ENCODE assay signal across 26 cellular contexts in genomic region chr6:41228088-41228487, GRCh38. TPM values are rescaled to one million over a fixed set of nuclear protein-coding genes. Genes with fewer than 3 reads are reported as not detected.
A peak's percentile ranks its signal among the peaks of the same experiment; 100 is the strongest.
DNase-seq lines count a peak whose midpoint lies in the region; ATAC-seq and TF ChIP-seq lines count a peak whose summit lies in the region.
"Had no signal": no experiment of that assay in that cellular context is flagged by ENCODE, and none has a peak within 500 bp of the region (broad histone marks: within the 10 kb centered on the region; RNA-seq: fewer than 3 reads in every experiment).

TSS of gene TREML4 (plus strand) at chr6:41228349. CDS start at chr6:41228428, 79 bp downstream.

- peak within 1 kb of the TSS; percentile 43 for H3K4me3 ChIP-seq in neural cell (ENCODE audit: low read length)
- H3K4me3 ChIP-seq in endodermal cell (ENCODE audit: low read length): no peak within 1 kb of the TSS
- H3K4me3 ChIP-seq: ascending aorta, PC-9, transverse colon had no signal

- TF ChIP-seq RAD21 in neural cell (conservative IDR thresholded peaks at IDR 0.05): no peak

- H3K4me1 Mint-ChIP-seq in CD14-positive monocyte: peaks cover 22% of the 10 kb centered on the region
- peaks cover 6% of the 10 kb centered on the region for H3K4me1 Mint-ChIP-seq in endodermal cell

- TF ChIP-seq CTCF in CD14-positive monocyte (IDR thresholded peaks at IDR 0.05): no peak
- no peak for TF ChIP-seq CTCF in neural cell (IDR thresholded peaks at IDR 0.05; ENCODE audit: poor library complexity, severe bottlenecking)
- TF ChIP-seq CTCF in endodermal cell (conservative IDR thresholded peaks at IDR 0.05): no peak

- H3K27ac Mint-ChIP-seq in CD14-positive monocyte (peak within 1 kb of the TSS; percentile 85 to 96 (median 90)), endodermal cell (no peak within 1 kb of the TSS)

- no peaks in the 10 kb centered on the region for H3K79me2 ChIP-seq in neural cell (replicated peaks; ENCODE audit: insufficient read depth, low read length)

- H3K4me1 ChIP-seq in endodermal cell (ENCODE audit: control insufficient read depth, insufficient read depth, low read length): peaks cover 5% of the 10 kb centered on the region
- H3K4me1 ChIP-seq: ascending aorta, BE2C, transverse colon had no signal

- no peaks in the 10 kb centered on the region for H3F3A ChIP-seq in neural cell (ENCODE audit: insufficient read depth, low read length, poor library complexity, severe bottlenecking)

- H3K4me2 ChIP-seq in neural cell (ENCODE audit: low read length): peak within 1 kb of the TSS; percentile 48
- H3K4me2 ChIP-seq: PC-9 had no signal

- H3K4me3 Mint-ChIP-seq in CD14-positive monocyte: peak within 1 kb of the TSS in 1 of 2 donors; percentile 33
- no peak within 1 kb of the TSS for H3K4me3 Mint-ChIP-seq in endodermal cell
- H3K4me3 Mint-ChIP-seq: activated naive CD8-positive, alpha-beta T cell treated with anti-CD3 and anti-CD28 coated beads, Interleukin-2, amount 10 ng/mL, durations not matched to agents 7 days and 5 days had no signal

- no peaks in the 10 kb centered on the region for H3K27me3 ChIP-seq in neural cell (ENCODE audit: insufficient read depth, low read depth, low read length)
- peaks cover 8% of the 10 kb centered on the region for H3K27me3 ChIP-seq in endodermal cell (ENCODE audit: control insufficient read depth, insufficient read depth, low read length, poor library complexity, severe bottlenecking)
- H3K27me3 ChIP-seq: ascending aorta had no signal

- no peak within 1 kb of the TSS for H2AFZ ChIP-seq in neural cell (ENCODE audit: low read depth, low read length)
- H2AFZ ChIP-seq: PC-9 had no signal

- H3K9ac ChIP-seq in neural cell (ENCODE audit: low read length) (no peak within 1 kb of the TSS), endodermal cell (ENCODE audit: extremely low read depth, low read length, poor library complexity, severe bottlenecking) (no peak within 1 kb of the TSS)

- intact Hi-C loops in CD14-positive monocyte (cut with micrococcal nuclease): loop anchor here (5.0 kb wide), 3 partner anchors 41 to 89 kb away; no protein-coding TSS in a partner anchor

- no peaks in the 10 kb centered on the region for H3K9me3 ChIP-seq in neural cell (ENCODE audit: low read length)
- H3K9me3 ChIP-seq in endodermal cell (ENCODE audit: control insufficient read depth, low read length): no peaks in the 10 kb centered on the region
- H3K9me3 ChIP-seq: ascending aorta, BE2C, transverse colon had no signal

- peaks cover 0 to 3% (median 1%) of the 10 kb centered on the region in 7 donors for H3K9me3 Mint-ChIP-seq in CD14-positive monocyte
- no peaks in the 10 kb centered on the region for H3K9me3 Mint-ChIP-seq in endodermal cell
- H3K9me3 Mint-ChIP-seq: activated naive CD8-positive, alpha-beta T cell treated with anti-CD3 and anti-CD28 coated beads, Interleukin-2, amount 10 ng/mL, durations not matched to agents 7 days and 5 days had no signal

- TF ChIP-seq EP300 in neural cell (conservative IDR thresholded peaks at IDR 0.05; ENCODE audit: poor library complexity, severe bottlenecking): no peak

- H3K36me3 Mint-ChIP-seq in CD14-positive monocyte (peaks cover 0 to 9% of the 10 kb centered on the region in 2 donors), endodermal cell (ENCODE audit: low read depth) (no peaks in the 10 kb centered on the region)
- H3K36me3 Mint-ChIP-seq: activated naive CD8-positive, alpha-beta T cell treated with anti-CD3 and anti-CD28 coated beads, Interleukin-2, amount 10 ng/mL, durations not matched to agents 7 days and 5 days had no signal

- DNase-seq in CD14-positive monocyte (ENCODE audit: low spot score): no peak
- DNase-seq in NOMO-1 treated with dmso at 0.1 percent for 144 hours (lab: John Stamatoyannopoulos, UW; ENCODE audit: unreplicated experiment): peak; percentile 10
- DNase-seq in ecto neural progenitor cell (ENCODE audit: low spot score): peak; percentile 35
- DNase-seq in HCEC 1CT: no peak
- DNase-seq in endodermal cell: no peak
- no peak for DNase-seq in SKM-1 treated with dmso at 0.1 percent for 144 hours (lab: John Stamatoyannopoulos, UW; ENCODE audit: unreplicated experiment)
- DNase-seq: activated CD4-positive, alpha-beta T cell treated with anti-CD3 and anti-CD28 coated beads for 4 hours; activated naive CD8-positive, alpha-beta T cell treated with anti-CD3 and anti-CD28 coated beads, Interleukin-2, amount 10 ng/mL, durations not matched to agents 7 days and 5 days; BE2C; DMS153; effector memory CD4-positive, alpha-beta T cell; NCI-H1436 treated with DMSO at 0.1 percent for 48 hours; NCI-H774; PC-9; right cardiac atrium; stimulated activated CD4-positive, alpha-beta T cell treated with anti-CD3 and anti-CD28 coated beads, Interleukin-1b, Interleukin-23, amount 100 ng/mL, for 48 hours; T-helper 2 cell; transverse colon had no signal

- 70 to 72% methylated on average over 3 to 5 of the region's 5 CpGs for WGBS in endodermal cell (ENCODE audit: insufficient coverage in 1 of 2, insufficient read length in 1 of 2), 2 experiments

- no peak for ATAC-seq in GM18870 (IDR thresholded peaks at IDR 0.05; ENCODE audit: unreplicated experiment)

- peaks cover 1 to 6% (median 2%) of the 10 kb centered on the region in 3 donors for H3K27me3 Mint-ChIP-seq in CD14-positive monocyte (ENCODE audit: low read depth in 3 of 3)
- H3K27me3 Mint-ChIP-seq in endodermal cell (ENCODE audit: insufficient read depth): peaks cover 13% of the 10 kb centered on the region

- H3K36me3 ChIP-seq in neural cell (ENCODE audit: insufficient read depth, low read length) (no peaks in the 10 kb centered on the region), endodermal cell (ENCODE audit: control insufficient read depth, insufficient read depth, low read length) (no peaks in the 10 kb centered on the region)
- H3K36me3 ChIP-seq: ascending aorta, BE2C, transverse colon had no signal

- H3K9me2 ChIP-seq in neural cell (ENCODE audit: insufficient read depth, low read length): no peaks in the 10 kb centered on the region

- H4K20me1 ChIP-seq in neural cell (ENCODE audit: insufficient read depth): no peaks in the 10 kb centered on the region

- H3K27ac ChIP-seq in neural cell (ENCODE audit: low read length) (peak within 1 kb of the TSS; percentile 75), endodermal cell (ENCODE audit: low read depth, low read length) (no peak within 1 kb of the TSS)
- H3K27ac ChIP-seq: ascending aorta, PC-9, transverse colon, VCaP had no signal

TF ChIP-seq in neural cell, 6 proteins besides CTCF, POLR2A, EP300 and RAD21:
- TF ChIP-seq EZH2 (IDR thresholded peaks at IDR 0.05; ENCODE audit: borderline replicate concordance, insufficient read depth, low read length, poor library complexity, severe bottlenecking): no peak

RNA-seq across cellular contexts. Expression of gene TREML4, which starts in this region (rescaled TPM):
- polyA plus RNA-seq in CD14-positive monocyte (not detected), neural cell (not detected in 2 replicates)
- polyA minus RNA-seq in neural cell: not detected in 2 replicates
- not detected for total RNA-seq in endodermal cell
- polyA plus RNA-seq in endodermal cell (2013, experiment 1 of 2): not detected
- not detected for polyA plus RNA-seq in endodermal cell (2013, experiment 2 of 2)
- total RNA-seq: activated naive CD8-positive, alpha-beta T cell treated with anti-CD3 and anti-CD28 coated beads, Interleukin-2, amount 10 ng/mL, durations not matched to agents 7 days and 5 days; ascending aorta; epithelial cell of proximal tubule; H7; LHCN-M2; PC-9; right cardiac atrium; Right ventricle myocardium inferior; transverse colon had no signal
- polyA plus RNA-seq: right cardiac atrium had no signal

Comparison
In these comparisons a context has a peak if more than half of its experiments do, and no peak if none do; other contexts are left out.
1. DNase-seq: peak in NOMO-1 treated with dmso at 0.1 percent for 144 hours (single experiment) and ecto neural progenitor cell (single experiment); none in CD14-positive monocyte (single experiment), HCEC 1CT (single experiment), endodermal cell (single experiment) and SKM-1 treated with dmso at 0.1 percent for 144 hours (single experiment).